ENCODE assay signal across 22 cellular contexts in genomic region chr5:175467983-175468698, GRCh38. TPM values are rescaled to one million over a fixed set of nuclear protein-coding genes. Genes with fewer than 3 reads are reported as not detected.
A peak's percentile ranks its signal among the peaks of the same experiment; 100 is the strongest.
DNase-seq lines count a peak whose midpoint lies in the region; ATAC-seq and TF ChIP-seq lines count a peak whose summit lies in the region.
"Had no signal": no experiment of that assay in that cellular context is flagged by ENCODE, and none has a peak within 500 bp of the region (broad histone marks: within the 10 kb centered on the region; RNA-seq: fewer than 3 reads in every experiment).

No MANE protein-coding gene starts in this region.

- H3K27ac ChIP-seq in GM23338 (ENCODE audit: low read depth): no peak overlapping the region
- peak overlapping the region; percentile 17 for H3K27ac ChIP-seq in caudate nucleus (ENCODE audit: low read depth, low read length)
- H3K27ac ChIP-seq in smooth muscle cell (ENCODE audit: low read depth): peak overlapping the region; percentile 32
- H3K27ac ChIP-seq: KMS-11, SJSA1 had no signal

- H3K27ac Mint-ChIP-seq in GM23338: no peak overlapping the region
- H3K27ac Mint-ChIP-seq: CD4-positive, CD25-positive, alpha-beta regulatory T cell had no signal

- no peaks in the 10 kb centered on the region for H3K4me1 ChIP-seq in GM23338 (ENCODE audit: insufficient read depth)
- no peaks in the 10 kb centered on the region for H3K4me1 ChIP-seq in smooth muscle cell (ENCODE audit: low read depth)

- H3K36me3 Mint-ChIP-seq in GM23338 (ENCODE audit: low read depth): no peaks in the 10 kb centered on the region
- H3K36me3 Mint-ChIP-seq: CD4-positive, CD25-positive, alpha-beta regulatory T cell had no signal

- no peak overlapping the region for H3K9ac ChIP-seq in smooth muscle cell (ENCODE audit: low read depth)
- H3K9ac ChIP-seq: KMS-11 had no signal

- H3K4me3 Mint-ChIP-seq in GM23338: no peak overlapping the region
- H3K4me3 Mint-ChIP-seq: CD4-positive, CD25-positive, alpha-beta regulatory T cell had no signal

- H3K9me3 ChIP-seq in smooth muscle cell (replicated peaks; ENCODE audit: low read depth): no peaks in the 10 kb centered on the region
- H3K9me3 ChIP-seq: SJSA1 had no signal

- DNase-seq in GM23338 (ENCODE audit: low spot score) (no peak), caudate nucleus (lab: John Stamatoyannopoulos, UW) (peak in 3 of 61 donors; percentile 12 to 35 (median 20)), left lobe of liver (ENCODE audit: low spot score) (peak; percentile 62), smooth muscle cell (lab: John Stamatoyannopoulos, UW; ENCODE audit: unreplicated experiment) (no peak), NCI-H1048 (lab: John Stamatoyannopoulos, UW) (no peak), activated gamma-delta T cell treated with Interleukin-2 at 50 U/mL for 16 hours (no peak)
- DNase-seq: CD4-positive, CD25-positive, alpha-beta regulatory T cell; DND-41; HCEC 1CT; NCI-H1105; NCI-H146; NCI-H2029; NCI-H2227 treated with DMSO at 0.1 percent for 48 hours; NCI-H510A treated with DMSO at 0.1 percent for 48 hours; NCI-H748 treated with DMSO at 0.1 percent for 48 hours; OCI-M1 had no signal

- H3K27me3 ChIP-seq in GM23338 (ENCODE audit: insufficient read depth) (no peaks in the 10 kb centered on the region), smooth muscle cell (ENCODE audit: low read depth) (no peaks in the 10 kb centered on the region)
- H3K27me3 ChIP-seq: SJSA1 had no signal

- H2AFZ ChIP-seq in GM23338 (peak overlapping the region; percentile 20; the same call in 1 of the 2 replicates), smooth muscle cell (ENCODE audit: low read depth) (peak overlapping the region; percentile 91)

- H3K4me2 ChIP-seq in GM23338: no peak overlapping the region
- peak overlapping the region; percentile 78 for H3K4me2 ChIP-seq in smooth muscle cell
- H3K4me2 ChIP-seq: KMS-11 had no signal

- no peaks in the 10 kb centered on the region; the same call in 2 of the 3 replicates for H3K9me3 Mint-ChIP-seq in GM23338

- ATAC-seq in GM23338 (no peak), left lobe of liver (peak; percentile 82), GM18909 (IDR thresholded peaks at IDR 0.05; ENCODE audit: poor library complexity, unreplicated experiment) (no peak)
- ATAC-seq: GM12878 had no signal

- H3K36me3 ChIP-seq in GM23338 (ENCODE audit: insufficient read depth): no peaks in the 10 kb centered on the region
- H3K36me3 ChIP-seq in smooth muscle cell (ENCODE audit: low read depth): no peaks in the 10 kb centered on the region
- H3K36me3 ChIP-seq: SJSA1 had no signal

- no peaks in the 10 kb centered on the region for H3K79me2 ChIP-seq in GM23338 (replicated peaks; ENCODE audit: insufficient read depth)
- no peaks in the 10 kb centered on the region for H3K79me2 ChIP-seq in smooth muscle cell (ENCODE audit: low read depth)

- peaks cover 5% of the 10 kb centered on the region for H3K4me1 Mint-ChIP-seq in GM23338

- H3K9me2 ChIP-seq in GM23338 (ENCODE audit: insufficient read depth): no peaks in the 10 kb centered on the region

- H3K4me3 ChIP-seq in GM23338: no peak overlapping the region
- peak overlapping the region; percentile 9 for H3K4me3 ChIP-seq in smooth muscle cell
- H3K4me3 ChIP-seq: GM12878, SJSA1 had no signal

- H3K27me3 Mint-ChIP-seq in GM23338 (ENCODE audit: insufficient read depth, low read depth, poor library complexity): peaks cover 1% of the 10 kb centered on the region

- 31% methylated on average over 11 of the region's 11 CpGs for WGBS in smooth muscle cell (ENCODE audit: low lambda C conversion rate)

- TF ChIP-seq CTCF in GM23338 (conservative IDR thresholded peaks at IDR 0.05; ENCODE audit: low read depth in 2 of 2): no peak
- no peak for TF ChIP-seq CTCF in smooth muscle cell (IDR thresholded peaks at IDR 0.05; ENCODE audit: borderline replicate concordance, insufficient read depth, poor library complexity, severe bottlenecking)

- H4K20me1 ChIP-seq in GM23338 (replicated peaks; ENCODE audit: insufficient read depth) (no peaks in the 10 kb centered on the region), smooth muscle cell (ENCODE audit: low read depth) (no peaks in the 10 kb centered on the region)

- H3F3A ChIP-seq in GM23338 (replicated peaks; ENCODE audit: low read depth) (no peaks in the 10 kb centered on the region), smooth muscle cell (ENCODE audit: low read depth) (no peaks in the 10 kb centered on the region)

TF ChIP-seq in GM23338, 12 proteins besides CTCF, POLR2A, EP300 and RAD21:
- TF ChIP-seq, protein P1, sequence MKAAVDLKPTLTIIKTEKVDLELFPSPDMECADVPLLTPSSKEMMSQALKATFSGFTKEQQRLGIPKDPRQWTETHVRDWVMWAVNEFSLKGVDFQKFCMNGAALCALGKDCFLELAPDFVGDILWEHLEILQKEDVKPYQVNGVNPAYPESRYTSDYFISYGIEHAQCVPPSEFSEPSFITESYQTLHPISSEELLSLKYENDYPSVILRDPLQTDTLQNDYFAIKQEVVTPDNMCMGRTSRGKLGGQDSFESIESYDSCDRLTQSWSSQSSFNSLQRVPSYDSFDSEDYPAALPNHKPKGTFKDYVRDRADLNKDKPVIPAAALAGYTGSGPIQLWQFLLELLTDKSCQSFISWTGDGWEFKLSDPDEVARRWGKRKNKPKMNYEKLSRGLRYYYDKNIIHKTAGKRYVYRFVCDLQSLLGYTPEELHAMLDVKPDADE (IDR thresholded peaks at IDR 0.05): no peak
- no peak for TF ChIP-seq REST (IDR thresholded peaks at IDR 0.05; ENCODE audit: unreplicated experiment)

RNA-seq across cellular contexts. Expression of gene SFXN1, which starts 10.2 kb away (rescaled TPM):
- total RNA-seq in GM23338 (2014; rRNA removed; shearing (Covaris generic)): 97.7 and 121 TPM in 2 replicates
- polyA plus RNA-seq in GM23338 (2016; fragmentation: Nextera tagmentation; extraction: Ambion mirVana) (39.8 and 44.0 TPM in 2 replicates), smooth muscle cell (63.9 and 65.6 TPM in 2 replicates)
- total RNA-seq in left lobe of liver (81.0 TPM), smooth muscle cell (136 and 142 TPM in 2 replicates)

RNA-seq across cellular contexts. Expression of gene DRD1, which starts 24.2 kb away (rescaled TPM):
- 0.14 TPM in 1 of 2 replicates, not detected in the other for total RNA-seq in GM23338 (2014; rRNA removed; shearing (Covaris generic))
- 0.11 TPM in 1 of 2 replicates, not detected in the other for polyA plus RNA-seq in GM23338 (2016; fragmentation: Nextera tagmentation; extraction: Ambion mirVana)
- total RNA-seq in left lobe of liver: 0.13 TPM
- total RNA-seq in smooth muscle cell: 0.67 and 1.3 TPM in 2 replicates
- polyA plus RNA-seq in smooth muscle cell: 0.32 and 0.93 TPM in 2 replicates
- total RNA-seq: CD4-positive, CD25-positive, alpha-beta regulatory T cell; GM12878; HT1080 had no signal
- polyA plus RNA-seq: BJ; CD4-positive, CD25-positive, alpha-beta regulatory T cell; GM12878 had no signal
